In the genomic region with DNA sequence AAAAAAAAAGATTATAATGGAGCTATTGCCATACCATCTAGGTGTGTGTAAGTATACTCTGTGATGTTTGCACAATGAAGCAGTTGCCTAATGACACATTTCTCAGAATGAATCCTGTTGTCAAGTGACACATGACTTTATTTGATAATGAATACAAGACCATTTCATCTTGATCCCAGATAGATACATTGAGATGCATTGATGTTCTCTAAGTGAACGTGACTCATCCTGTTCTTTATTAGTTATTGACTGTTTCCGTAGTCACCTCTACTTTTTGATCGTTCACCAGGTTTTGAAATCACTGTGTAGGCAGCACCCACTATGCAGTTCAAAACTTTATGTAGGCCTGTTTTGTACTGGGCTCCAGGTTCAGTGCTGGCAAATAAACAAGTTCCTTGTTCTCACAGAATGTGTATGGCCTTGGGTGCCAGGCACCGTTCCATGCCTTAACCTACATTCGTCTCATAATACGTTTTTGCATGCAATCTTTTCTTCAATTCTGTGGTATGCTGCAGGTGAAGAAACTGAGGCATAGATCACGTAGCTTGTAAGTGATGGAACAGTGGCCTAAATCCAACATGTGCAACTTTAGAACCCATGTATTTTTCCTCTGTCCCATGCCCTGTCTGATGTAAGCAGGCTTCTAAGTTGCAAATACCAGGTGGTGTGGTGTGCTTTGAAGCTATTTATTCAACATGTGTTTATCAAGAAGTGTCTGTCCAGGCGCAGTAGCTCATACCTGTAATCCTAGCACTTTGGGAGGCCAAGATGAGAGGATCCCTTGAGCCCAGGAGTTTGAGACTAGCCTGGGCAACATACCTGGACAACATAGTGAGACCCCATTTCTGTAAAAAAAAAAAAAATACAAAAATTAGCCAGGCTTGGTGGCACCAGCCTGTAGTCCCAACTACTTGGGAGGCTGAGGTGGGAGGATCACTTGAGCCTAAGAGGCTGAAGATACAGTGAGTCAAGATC, we compare ENCODE assay signal across 13 cellular contexts. TPM values are rescaled to one million over a fixed set of nuclear protein-coding genes. Genes with fewer than 3 reads are reported as not detected.
DNase-seq lines count a peak whose midpoint lies in the region; ATAC-seq and TF ChIP-seq lines count a peak whose summit lies in the region.
"Had no signal": no experiment of that assay in that cellular context is flagged by ENCODE, and none has a peak within 500 bp of the region (broad histone marks: within the 10 kb centered on the region; RNA-seq: fewer than 3 reads in every experiment).

No MANE protein-coding gene starts in this region.

- no peak overlapping the region for H3K4me3 ChIP-seq in stomach
- H3K4me3 ChIP-seq: tibial artery had no signal

- WGBS in stomach, 5 donors: 36 to 60% (median 49%) methylated on average over 8 of the region's 8 CpGs

- no peak for TF ChIP-seq CTCF in stomach (IDR thresholded peaks at IDR 0.05)

- H3K9me3 Mint-ChIP-seq in activated naive CD4-positive, alpha-beta T cell treated with anti-CD3 and anti-CD28 coated beads, Interleukin-2, amount 10 ng/mL, durations not matched to agents 7 days and 5 days: no peaks in the 10 kb centered on the region
- H3K9me3 Mint-ChIP-seq in T-helper 1 cell treated with Interleukin-12 subunit alpha and Interleukin-12 subunit beta and Interleukin-4 antibody, amounts not matched to agents 30 μg/mL and 1 μg/mL, for 36 hours: no peaks in the 10 kb centered on the region
- H3K9me3 Mint-ChIP-seq: mesothelial cell of epicardium had no signal

- peak; percentile 42 for DNase-seq in activated naive CD4-positive, alpha-beta T cell treated with Interleukin-2 at 50 U/mL for 16 hours
- no peak for DNase-seq in activated naive CD4-positive, alpha-beta T cell treated with anti-CD3 and anti-CD28 coated beads, Interleukin-2, amount 10 ng/mL, durations not matched to agents 7 days and 5 days
- DNase-seq in stomach (no peak), nucleus accumbens (lab: John Stamatoyannopoulos, UW) (no peak)
- DNase-seq: GF-D8, NCI-H146, NCI-H82, tibial artery had no signal

- H3K27me3 ChIP-seq in stomach: no peaks in the 10 kb centered on the region
- H3K27me3 ChIP-seq: tibial artery had no signal

- H3K36me3 Mint-ChIP-seq in activated naive CD4-positive, alpha-beta T cell treated with anti-CD3 and anti-CD28 coated beads, Interleukin-2, amount 10 ng/mL, durations not matched to agents 7 days and 5 days: peaks cover 39% of the 10 kb centered on the region
- H3K36me3 Mint-ChIP-seq in T-helper 1 cell treated with Interleukin-12 subunit alpha and Interleukin-12 subunit beta and Interleukin-4 antibody, amounts not matched to agents 30 μg/mL and 1 μg/mL, for 36 hours (ENCODE audit: low read depth): peaks cover 23% of the 10 kb centered on the region

- no peaks in the 10 kb centered on the region for H3K36me3 ChIP-seq in stomach
- H3K36me3 ChIP-seq: tibial artery had no signal

- H3K27me3 Mint-ChIP-seq in activated naive CD4-positive, alpha-beta T cell treated with anti-CD3 and anti-CD28 coated beads, Interleukin-2, amount 10 ng/mL, durations not matched to agents 7 days and 5 days: no peaks in the 10 kb centered on the region
- no peaks in the 10 kb centered on the region for H3K27me3 Mint-ChIP-seq in T-helper 1 cell treated with Interleukin-12 subunit alpha and Interleukin-12 subunit beta and Interleukin-4 antibody, amounts not matched to agents 30 μg/mL and 1 μg/mL, for 36 hours (ENCODE audit: low read depth)

- peak overlapping the region; percentile 55 to 84 (median 74) for H3K27ac ChIP-seq in stomach
- H3K27ac ChIP-seq: tibial artery had no signal

- H3K9me3 ChIP-seq in stomach: no peaks in the 10 kb centered on the region
- H3K9me3 ChIP-seq: tibial artery had no signal

- H3K27ac Mint-ChIP-seq in activated naive CD4-positive, alpha-beta T cell treated with anti-CD3 and anti-CD28 coated beads, Interleukin-2, amount 10 ng/mL, durations not matched to agents 7 days and 5 days: no peak overlapping the region
- peak overlapping the region; percentile 33 for H3K27ac Mint-ChIP-seq in T-helper 1 cell treated with Interleukin-12 subunit alpha and Interleukin-12 subunit beta and Interleukin-4 antibody, amounts not matched to agents 30 μg/mL and 1 μg/mL, for 36 hours

- CTCF ChIA-PET in activated naive CD4-positive, alpha-beta T cell treated with anti-CD3 and anti-CD28 coated beads, Interleukin-2, amount 10 ng/mL, durations not matched to agents 7 days and 5 days (lab: Charles Lee): interaction anchor here (0.9 to 3.2 kb wide), 5 partner anchors 12 to 97 kb away, joined by 3 to 13 read pairs (median 4); no protein-coding TSS in a partner anchor

- no peak for TF ChIP-seq EP300 in stomach (IDR thresholded peaks at IDR 0.05)

- H3K4me1 Mint-ChIP-seq in activated naive CD4-positive, alpha-beta T cell treated with anti-CD3 and anti-CD28 coated beads, Interleukin-2, amount 10 ng/mL, durations not matched to agents 7 days and 5 days: peaks cover 78% of the 10 kb centered on the region
- H3K4me1 Mint-ChIP-seq in T-helper 1 cell treated with Interleukin-12 subunit alpha and Interleukin-12 subunit beta and Interleukin-4 antibody, amounts not matched to agents 30 μg/mL and 1 μg/mL, for 36 hours (ENCODE audit: low read depth): peaks cover 70% of the 10 kb centered on the region

- peak; percentile 6 for ATAC-seq in esophagus mucosa
- no peak for ATAC-seq in GM21381 (IDR thresholded peaks at IDR 0.05; ENCODE audit: unreplicated experiment)
- ATAC-seq in GM21447 (IDR thresholded peaks at IDR 0.05; ENCODE audit: unreplicated experiment): no peak

- H3K4me1 ChIP-seq in stomach: peaks cover 83 to 97% (median 94%) of the 10 kb centered on the region in 4 donors

- no peak for TF ChIP-seq POLR2A in stomach (IDR thresholded peaks at IDR 0.05)

- H3K4me3 Mint-ChIP-seq in activated naive CD4-positive, alpha-beta T cell treated with anti-CD3 and anti-CD28 coated beads, Interleukin-2, amount 10 ng/mL, durations not matched to agents 7 days and 5 days: no peak overlapping the region
- H3K4me3 Mint-ChIP-seq in T-helper 1 cell treated with Interleukin-12 subunit alpha and Interleukin-12 subunit beta and Interleukin-4 antibody, amounts not matched to agents 30 μg/mL and 1 μg/mL, for 36 hours: no peak overlapping the region
- H3K4me3 Mint-ChIP-seq: mesothelial cell of epicardium had no signal

- intact Hi-C loops in stomach (cut with DNase I; ENCODE audit: low total_unique reads): no loop called here

RNA-seq across cellular contexts. Expression of a gene that starts 10.4 kb away (rescaled TPM):
- 131 TPM for total RNA-seq in esophagus mucosa
- 100 to 1,000 TPM in 1 of 5 donors, 10 to 100 TPM in 4; 41.3 to 159 (median 91.7) TPM for total RNA-seq in stomach
- polyA plus RNA-seq in stomach: 10 to 100 TPM; 12.2 to 48.7 (median 29.8) TPM

RNA-seq across cellular contexts. Expression of a gene that starts 42.8 kb away (rescaled TPM):
- total RNA-seq in esophagus mucosa: 6.9 TPM
- 10 to 100 TPM in 2 of 5 donors, 1 to 10 TPM in 2, not detected in 1; 4.9 to 16.5 (median 12.1) TPM for total RNA-seq in stomach
- 1 to 10 TPM in 2 of 3 donors, not detected in 1; 1.6 to 2.5 TPM for polyA plus RNA-seq in stomach
